ENCODE assay signal across 21 cellular contexts in genomic region chr1:72938408-72938807, GRCh38.
DNase-seq lines count a peak whose midpoint lies in the region; ATAC-seq and TF ChIP-seq lines count a peak whose summit lies in the region.
"Had no signal": no experiment of that assay in that cellular context is flagged by ENCODE, and none has a peak within 500 bp of the region (broad histone marks: within the 10 kb centered on the region; RNA-seq: fewer than 3 reads in every experiment).

No MANE protein-coding gene starts in this region.

- H3K27me3 ChIP-seq in ACC112 (ENCODE audit: insufficient read depth, low read length) (no peaks in the 10 kb centered on the region), adipocyte (replicated peaks; ENCODE audit: control insufficient read depth, insufficient read depth, low read length) (no peaks in the 10 kb centered on the region), neural cell (ENCODE audit: insufficient read depth, low read depth, low read length) (no peaks in the 10 kb centered on the region), dorsolateral prefrontal cortex (no peaks in the 10 kb centered on the region), gastroesophageal sphincter (no peaks in the 10 kb centered on the region)

- no peaks in the 10 kb centered on the region for H4K20me1 ChIP-seq in neural cell (ENCODE audit: insufficient read depth)

- H3K27ac ChIP-seq in ACC112 (ENCODE audit: low read depth, low read length) (no peak overlapping the region), SK-N-MC (peak overlapping the region; percentile 96), neural cell (ENCODE audit: low read length) (peak overlapping the region; percentile 66), dorsolateral prefrontal cortex (no peak overlapping the region), gastroesophageal sphincter (no peak overlapping the region)
- H3K27ac ChIP-seq: A549 had no signal

- H3K4me1 ChIP-seq in ACC112 (ENCODE audit: control insufficient read depth, insufficient read depth, low read length, unreplicated experiment) (no peaks in the 10 kb centered on the region), adipocyte (ENCODE audit: control insufficient read depth, insufficient read depth, low read length) (peaks cover 3% of the 10 kb centered on the region), gastroesophageal sphincter (no peaks in the 10 kb centered on the region)
- H3K4me1 ChIP-seq: A549, Caco-2 had no signal

- ATAC-seq in gastroesophageal sphincter = no peak
- ATAC-seq in HG02981 (IDR thresholded peaks at IDR 0.05; ENCODE audit: unreplicated experiment) = no peak
- ATAC-seq: A549; CD8-positive, alpha-beta T cell; GM12878; GM23338; HCT116 had no signal

- DNase-seq in SK-N-MC (ENCODE audit: low read depth, low spot score) = no peak
- DNase-seq in adipocyte (ENCODE audit: low read depth) = peak; percentile 40
- DNase-seq in NCI-H524 treated with DMSO at 0.1 percent for 48 hours (lab: John Stamatoyannopoulos, UW) = no peak
- DNase-seq in dorsolateral prefrontal cortex = no peak
- DNase-seq: 8988T; C1 segment of cervical spinal cord; Caco-2; CD8-positive, alpha-beta T cell; DMS153; DMS79; EL; GDM1; H9 had no signal

- TF ChIP-seq CTCF in neural cell (IDR thresholded peaks at IDR 0.05; ENCODE audit: poor library complexity, severe bottlenecking) (no peak), dorsolateral prefrontal cortex (IDR thresholded peaks at IDR 0.05 in 54 of 56, conservative IDR thresholded peaks at IDR 0.05 in 2 of 56; ENCODE audit: low read depth in 1 of 56, partially characterized antibody in 56 of 56) (no peak), gastroesophageal sphincter (IDR thresholded peaks at IDR 0.05) (no peak)

- peaks cover 5% of the 10 kb centered on the region for H3F3A ChIP-seq in neural cell (ENCODE audit: insufficient read depth, low read length, poor library complexity, severe bottlenecking)

- no peak for TF ChIP-seq RAD21 in neural cell (conservative IDR thresholded peaks at IDR 0.05)

- H3K9me3 ChIP-seq in SK-N-MC (ENCODE audit: low read depth, low read length) = no peaks in the 10 kb centered on the region
- no peaks in the 10 kb centered on the region for H3K9me3 ChIP-seq in adipocyte (ENCODE audit: control insufficient read depth, low read length)
- no peaks in the 10 kb centered on the region for H3K9me3 ChIP-seq in neural cell (ENCODE audit: low read length)
- no peaks in the 10 kb centered on the region for H3K9me3 ChIP-seq in gastroesophageal sphincter
- H3K9me3 ChIP-seq: A549, Caco-2 had no signal

- peak overlapping the region; percentile 70 for H3K9ac ChIP-seq in SK-N-MC (ENCODE audit: insufficient read length)
- H3K9ac ChIP-seq in adipocyte (ENCODE audit: low read length) = no peak overlapping the region
- H3K9ac ChIP-seq in neural cell (ENCODE audit: low read length) = no peak overlapping the region

- H3K36me3 ChIP-seq in ACC112 (ENCODE audit: insufficient read depth, low read length) (no peaks in the 10 kb centered on the region; the same call in 1 of the 2 replicates), SK-N-MC (ENCODE audit: insufficient read depth, low read length) (no peaks in the 10 kb centered on the region), adipocyte (ENCODE audit: control insufficient read depth, insufficient read depth, low read length, severe bottlenecking) (no peaks in the 10 kb centered on the region), neural cell (ENCODE audit: insufficient read depth, low read length) (no peaks in the 10 kb centered on the region), gastroesophageal sphincter (no peaks in the 10 kb centered on the region)

- no peaks in the 10 kb centered on the region for H3K79me2 ChIP-seq in ACC112 (ENCODE audit: control insufficient read depth, insufficient read depth, low read length, unreplicated experiment)
- H3K79me2 ChIP-seq in neural cell (replicated peaks; ENCODE audit: insufficient read depth, low read length) = no peaks in the 10 kb centered on the region

- no peaks in the 10 kb centered on the region for H3K9me2 ChIP-seq in neural cell (ENCODE audit: insufficient read depth, low read length)

- no peak for TF ChIP-seq EP300 in neural cell (conservative IDR thresholded peaks at IDR 0.05; ENCODE audit: poor library complexity, severe bottlenecking)
- no peak for TF ChIP-seq EP300 in gastroesophageal sphincter (IDR thresholded peaks at IDR 0.05)

- intact Hi-C loops in dorsolateral prefrontal cortex (cut with DNase I) = no loop called here

- no peak for TF ChIP-seq POLR2A in gastroesophageal sphincter (IDR thresholded peaks at IDR 0.05)

- WGBS in gastroesophageal sphincter (ENCODE audit: low coverage in 1 of 2), 2 donors = 15 to 32% methylated on average over 1 of the region's 1 CpG

- peak overlapping the region; percentile 4 for H3K4me2 ChIP-seq in neural cell (ENCODE audit: low read length)
- H3K4me2 ChIP-seq: A549, GM23338 had no signal

- H2AFZ ChIP-seq in ACC112 (ENCODE audit: low read length, unreplicated experiment) (peak overlapping the region; percentile 46), neural cell (ENCODE audit: low read depth, low read length) (no peak overlapping the region)
- H2AFZ ChIP-seq: GM23338 had no signal

- H3K4me3 ChIP-seq in ACC112 (ENCODE audit: low read depth, low read length) (no peak overlapping the region), SK-N-MC (peak overlapping the region; percentile 58), adipocyte (ENCODE audit: low read length) (no peak overlapping the region), neural cell (ENCODE audit: low read length) (no peak overlapping the region), dorsolateral prefrontal cortex (no peak overlapping the region), gastroesophageal sphincter (no peak overlapping the region)
- H3K4me3 ChIP-seq: A549, GM12878, GM23338 had no signal

TF ChIP-seq in neural cell, 6 proteins besides CTCF, POLR2A, EP300 and RAD21:
- no peak for TF ChIP-seq EZH2 (IDR thresholded peaks at IDR 0.05; ENCODE audit: borderline replicate concordance, insufficient read depth, low read length, poor library complexity, severe bottlenecking)
- no peak for TF ChIP-seq POLR2AphosphoS5 (IDR thresholded peaks at IDR 0.05)
- no peak for TF ChIP-seq TAF1 (IDR thresholded peaks at IDR 0.05; ENCODE audit: low read depth)
- TF ChIP-seq REST (IDR thresholded peaks at IDR 0.05; ENCODE audit: borderline replicate concordance) = no peak
- TF ChIP-seq MXI1 (conservative IDR thresholded peaks at IDR 0.05; ENCODE audit: poor library complexity, severe bottlenecking) = no peak
- no peak for TF ChIP-seq SMC3 (conservative IDR thresholded peaks at IDR 0.05; ENCODE audit: poor library complexity)

Comparison
In these comparisons a context has a peak if more than half of its experiments do, and no peak if none do; other contexts are left out.
1. H3K27ac ChIP-seq: peak in SK-N-MC (single experiment) and neural cell (single experiment); none in ACC112 (single experiment), dorsolateral prefrontal cortex (0 of 59) and gastroesophageal sphincter (0 of 4).